ENCODE assay signal across 39 cellular contexts in genomic region chr10:116598326-116598725, GRCh38. TPM values are rescaled to one million over a fixed set of nuclear protein-coding genes. Genes with fewer than 3 reads are reported as not detected.
"Had no signal": no experiment of that assay in that cellular context is flagged by ENCODE, and none has a peak within 500 bp of the region (broad histone marks: within the 10 kb centered on the region; RNA-seq: fewer than 3 reads in every experiment).

No MANE protein-coding gene starts in this region.

- H3K36me3 ChIP-seq: adrenal gland, cardiac muscle cell had no signal

- H3K36me3 Mint-ChIP-seq: activated CD4-positive, alpha-beta memory T cell treated with anti-CD3 and anti-CD28 coated beads for 36 hours; activated naive CD4-positive, alpha-beta T cell treated with anti-CD3 and anti-CD28 coated beads, Interleukin-2, amount 50 U/mL, for 72 hours; activated naive CD8-positive, alpha-beta T cell treated with anti-CD3 and anti-CD28 coated beads for 36 hours; brain had no signal

- H3K9me3 ChIP-seq: adrenal gland had no signal

- H3K4me3 ChIP-seq: adrenal gland, cardiac muscle cell had no signal

- H3K27ac Mint-ChIP-seq: activated B cell treated with CpG ODN at 0.5 μM for 24 hours; activated CD4-positive, alpha-beta memory T cell treated with anti-CD3 and anti-CD28 coated beads for 36 hours; activated CD4-positive, alpha-beta T cell treated with anti-CD3 and anti-CD28 coated beads, Interleukin-2, amount 10 ng/mL, durations not matched to agents 24 days and 14 days; activated CD8-positive, alpha-beta T cell treated with anti-CD3 and anti-CD28 coated beads for 36 hours; activated naive CD4-positive, alpha-beta T cell treated with anti-CD3 and anti-CD28 coated beads for 36 hours; activated naive CD4-positive, alpha-beta T cell treated with anti-CD3 and anti-CD28 coated beads, Interleukin-2, amount 50 U/mL, for 72 hours; activated naive CD8-positive, alpha-beta T cell treated with anti-CD3 and anti-CD28 coated beads for 36 hours; activated T-cell treated with anti-CD3 and anti-CD28 coated beads, Interleukin-2, amount 50 U/mL, for 72 hours; activated T-helper 1 cell treated with anti-CD3 and anti-CD28 coated beads, Interleukin-12 subunit alpha, Interleukin-12 subunit beta, Interleukin-2, Interleukin-4 antibody, amounts not matched to agents 30 ng/mL and 10 ng/mL and 1 ng/mL, durations not matched to agents 14 hours and 24 hours and 36 hours; activated T-helper 17 cell treated with anti-CD3 and anti-CD28 coated beads, Interleukin-2, amount 50 U/mL, for 72 hours; brain; T-helper 1 cell treated with Interleukin-12 subunit alpha and Interleukin-12 subunit beta and Interleukin-4 antibody, amounts not matched to agents 30 μg/mL and 1 μg/mL, for 36 hours; T-helper 2 cell treated with Interferon-gamma antibody and Interleukin-4, amounts not matched to agents 5 μg/mL and 100 μg/mL, for 36 hours had no signal

- DNase-seq: activated B cell treated with CpG ODN at 0.5 μM for 24 hours; activated CD4-positive, alpha-beta memory T cell treated with anti-CD3 and anti-CD28 coated beads for 36 hours; activated CD4-positive, alpha-beta T cell treated with anti-CD3 and anti-CD28 coated beads for 4 hours; activated CD4-positive, alpha-beta T cell treated with anti-CD3 and anti-CD28 coated beads, Interleukin-2, amount 10 ng/mL, durations not matched to agents 24 days and 14 days; activated CD4-positive, alpha-beta T cell treated with anti-CD3 and anti-CD28 coated beads, Interleukin-2, amount 50 U/mL, for 1 hour; activated CD4-positive, alpha-beta T cell treated with anti-CD3 and anti-CD28 coated beads, Interleukin-2, amount 50 U/mL, for 4 hours; activated CD4-positive, CD25-positive, alpha-beta regulatory T cell treated with anti-CD3 and anti-CD28 coated beads, Interleukin-2, amount 50 U/mL, for 72 hours; activated CD8-positive, alpha-beta memory T cell treated with anti-CD3 and anti-CD28 coated beads, Interleukin-2, amount 50 U/mL, for 4 hours; activated CD8-positive, alpha-beta T cell treated with anti-CD3 and anti-CD28 coated beads for 36 hours; activated effector memory CD4-positive, alpha-beta T cell treated with anti-CD3 and anti-CD28 coated beads, Interleukin-2, amount 50 U/mL, for 16 hours; activated gamma-delta T cell treated with Interleukin-2 at 50 U/mL for 16 hours; activated naive CD4-positive, alpha-beta T cell; activated naive CD4-positive, alpha-beta T cell treated with anti-CD3 and anti-CD28 coated beads for 36 hours; activated naive CD4-positive, alpha-beta T cell treated with anti-CD3 and anti-CD28 coated beads, Interleukin-2, amount 50 U/mL, for 16 hours; activated naive CD8-positive, alpha-beta T cell treated with anti-CD3 and anti-CD28 coated beads for 36 hours; activated T-cell treated with anti-CD3 and anti-CD28 coated beads for 4 hours; activated T-cell treated with anti-CD3 and anti-CD28 coated beads, Interleukin-2, amount 50 U/mL, for 1 hour; activated T-cell treated with anti-CD3 and anti-CD28 coated beads, Interleukin-2, amount 50 U/mL, for 4 hours; activated T-cell treated with anti-CD3 and anti-CD28 coated beads, Interleukin-2, amount 50 U/mL, for 72 hours; adrenal gland; amniotic stem cell; aorta; caudate nucleus; cerebellar nuclear complex; T-helper 1 cell; T-helper 2 cell; T-helper 9 cell had no signal

- H3K4me3 Mint-ChIP-seq: activated B cell treated with CpG ODN at 0.5 μM for 24 hours; activated CD4-positive, alpha-beta memory T cell treated with anti-CD3 and anti-CD28 coated beads for 36 hours; activated CD4-positive, alpha-beta T cell treated with anti-CD3 and anti-CD28 coated beads, Interleukin-2, amount 10 ng/mL, durations not matched to agents 24 days and 14 days; activated CD8-positive, alpha-beta T cell treated with anti-CD3 and anti-CD28 coated beads for 36 hours; activated naive CD4-positive, alpha-beta T cell treated with anti-CD3 and anti-CD28 coated beads for 36 hours; activated naive CD8-positive, alpha-beta T cell treated with anti-CD3 and anti-CD28 coated beads for 36 hours; activated T-cell treated with anti-CD3 and anti-CD28 coated beads, Interleukin-2, amount 50 U/mL, for 4 hours; activated T-cell treated with anti-CD3 and anti-CD28 coated beads, Interleukin-2, amount 50 U/mL, for 72 hours; activated T-helper 1 cell treated with anti-CD3 and anti-CD28 coated beads, Interleukin-12 subunit alpha, Interleukin-12 subunit beta, Interleukin-2, Interleukin-4 antibody, amounts not matched to agents 30 ng/mL and 10 ng/mL and 1 ng/mL, durations not matched to agents 14 hours and 24 hours and 36 hours; activated T-helper 17 cell treated with anti-CD3 and anti-CD28 coated beads, Interleukin-2, amount 50 U/mL, for 72 hours; brain; central memory CD8-positive, alpha-beta T cell; T-helper 1 cell treated with Interleukin-12 subunit alpha and Interleukin-12 subunit beta and Interleukin-4 antibody, amounts not matched to agents 30 μg/mL and 1 μg/mL, for 36 hours; T-helper 2 cell treated with Interferon-gamma antibody and Interleukin-4, amounts not matched to agents 5 μg/mL and 100 μg/mL, for 36 hours had no signal

- H3K27me3 Mint-ChIP-seq: activated B cell treated with CpG ODN at 0.5 μM for 24 hours; activated CD4-positive, alpha-beta T cell treated with anti-CD3 and anti-CD28 coated beads, Interleukin-2, amount 10 ng/mL, durations not matched to agents 24 days and 14 days; activated CD8-positive, alpha-beta T cell treated with anti-CD3 and anti-CD28 coated beads for 36 hours; activated naive CD8-positive, alpha-beta T cell treated with anti-CD3 and anti-CD28 coated beads for 36 hours; central memory CD8-positive, alpha-beta T cell had no signal

- H3K9me3 Mint-ChIP-seq: activated B cell treated with CpG ODN at 0.5 μM for 24 hours; activated CD4-positive, alpha-beta memory T cell treated with anti-CD3 and anti-CD28 coated beads for 36 hours; activated CD4-positive, alpha-beta T cell treated with anti-CD3 and anti-CD28 coated beads, Interleukin-2, amount 10 ng/mL, durations not matched to agents 24 days and 14 days; activated CD8-positive, alpha-beta T cell treated with anti-CD3 and anti-CD28 coated beads for 36 hours; activated naive CD4-positive, alpha-beta T cell treated with anti-CD3 and anti-CD28 coated beads for 36 hours; activated naive CD4-positive, alpha-beta T cell treated with anti-CD3 and anti-CD28 coated beads, Interleukin-2, amount 50 U/mL, for 72 hours; activated naive CD8-positive, alpha-beta T cell treated with anti-CD3 and anti-CD28 coated beads for 36 hours; activated T-cell treated with anti-CD3 and anti-CD28 coated beads, Interleukin-2, amount 50 U/mL, for 4 hours; activated T-cell treated with anti-CD3 and anti-CD28 coated beads, Interleukin-2, amount 50 U/mL, for 72 hours; activated T-helper 1 cell treated with anti-CD3 and anti-CD28 coated beads, Interleukin-12 subunit alpha, Interleukin-12 subunit beta, Interleukin-2, Interleukin-4 antibody, amounts not matched to agents 30 ng/mL and 10 ng/mL and 1 ng/mL, durations not matched to agents 14 hours and 24 hours and 36 hours; activated T-helper 17 cell treated with anti-CD3 and anti-CD28 coated beads, Interleukin-2, amount 50 U/mL, for 72 hours; brain; T-helper 1 cell treated with Interleukin-12 subunit alpha and Interleukin-12 subunit beta and Interleukin-4 antibody, amounts not matched to agents 30 μg/mL and 1 μg/mL, for 36 hours; T-helper 2 cell treated with Interferon-gamma antibody and Interleukin-4, amounts not matched to agents 5 μg/mL and 100 μg/mL, for 36 hours had no signal

- H3K4me1 Mint-ChIP-seq: activated B cell treated with CpG ODN at 0.5 μM for 24 hours; activated CD4-positive, alpha-beta T cell treated with anti-CD3 and anti-CD28 coated beads, Interleukin-2, amount 10 ng/mL, durations not matched to agents 24 days and 14 days; activated naive CD8-positive, alpha-beta T cell treated with anti-CD3 and anti-CD28 coated beads for 36 hours; activated T-helper 17 cell treated with anti-CD3 and anti-CD28 coated beads, Interleukin-2, amount 50 U/mL, for 72 hours; brain; central memory CD8-positive, alpha-beta T cell had no signal

- H3K27ac ChIP-seq: adrenal gland, cardiac muscle cell, VCaP had no signal

- ATAC-seq: activated CD8-positive, alpha-beta T cell treated with anti-CD3 and anti-CD28 coated beads for 36 hours; activated naive CD4-positive, alpha-beta T cell treated with anti-CD3 and anti-CD28 coated beads, Interleukin-2, amount 50 U/mL, for 72 hours; activated T-cell treated with anti-CD3 and anti-CD28 coated beads, Interleukin-2, amount 50 U/mL, for 4 hours; activated T-cell treated with anti-CD3 and anti-CD28 coated beads, Interleukin-2, amount 50 U/mL, for 72 hours; activated T-helper 17 cell treated with anti-CD3 and anti-CD28 coated beads, Interleukin-2, amount 50 U/mL, for 72 hours had no signal

- H3K4me1 ChIP-seq: adrenal gland had no signal

- H3K27me3 ChIP-seq: adrenal gland had no signal

RNA-seq across cellular contexts. Expression of gene PNLIPRP1, which starts 7.6 kb away (rescaled TPM):
- total RNA-seq: activated B cell treated with CpG ODN at 0.5 μM for 24 hours; activated CD4-positive, alpha-beta memory T cell treated with anti-CD3 and anti-CD28 coated beads for 36 hours; activated CD4-positive, alpha-beta T cell treated with anti-CD3 and anti-CD28 coated beads, Interleukin-2, amount 10 ng/mL, durations not matched to agents 24 days and 14 days; activated CD8-positive, alpha-beta memory T cell treated with anti-CD3 and anti-CD28 coated beads for 36 hours; activated CD8-positive, alpha-beta T cell treated with anti-CD3 and anti-CD28 coated beads for 36 hours; activated naive CD4-positive, alpha-beta T cell treated with anti-CD3 and anti-CD28 coated beads for 36 hours; activated naive CD4-positive, alpha-beta T cell treated with anti-CD3 and anti-CD28 coated beads, Interleukin-2, amount 50 U/mL, for 72 hours; activated naive CD8-positive, alpha-beta T cell treated with anti-CD3 and anti-CD28 coated beads for 36 hours; activated T-cell treated with anti-CD3 and anti-CD28 coated beads, Interleukin-2, amount 50 U/mL, for 72 hours; activated T-helper 1 cell treated with anti-CD3 and anti-CD28 coated beads, Interleukin-12 subunit alpha, Interleukin-12 subunit beta, Interleukin-2, Interleukin-4 antibody, amounts not matched to agents 30 ng/mL and 10 ng/mL and 1 ng/mL, durations not matched to agents 14 hours and 24 hours and 36 hours; activated T-helper 17 cell treated with anti-CD3 and anti-CD28 coated beads, Interleukin-2, amount 50 U/mL, for 72 hours; astrocyte; bronchial epithelial cell; cardiac muscle cell had no signal
- polyA plus RNA-seq: cardiac muscle cell had no signal

RNA-seq across cellular contexts. Expression of gene PNLIPRP2, which starts 22.4 kb away (rescaled TPM):
- total RNA-seq: activated B cell treated with CpG ODN at 0.5 μM for 24 hours; activated CD4-positive, alpha-beta memory T cell treated with anti-CD3 and anti-CD28 coated beads for 36 hours; activated CD4-positive, alpha-beta T cell treated with anti-CD3 and anti-CD28 coated beads, Interleukin-2, amount 10 ng/mL, durations not matched to agents 24 days and 14 days; activated CD8-positive, alpha-beta memory T cell treated with anti-CD3 and anti-CD28 coated beads for 36 hours; activated CD8-positive, alpha-beta T cell treated with anti-CD3 and anti-CD28 coated beads for 36 hours; activated naive CD4-positive, alpha-beta T cell treated with anti-CD3 and anti-CD28 coated beads for 36 hours; activated naive CD4-positive, alpha-beta T cell treated with anti-CD3 and anti-CD28 coated beads, Interleukin-2, amount 50 U/mL, for 72 hours; activated naive CD8-positive, alpha-beta T cell treated with anti-CD3 and anti-CD28 coated beads for 36 hours; activated T-cell treated with anti-CD3 and anti-CD28 coated beads, Interleukin-2, amount 50 U/mL, for 72 hours; activated T-helper 1 cell treated with anti-CD3 and anti-CD28 coated beads, Interleukin-12 subunit alpha, Interleukin-12 subunit beta, Interleukin-2, Interleukin-4 antibody, amounts not matched to agents 30 ng/mL and 10 ng/mL and 1 ng/mL, durations not matched to agents 14 hours and 24 hours and 36 hours; activated T-helper 17 cell treated with anti-CD3 and anti-CD28 coated beads, Interleukin-2, amount 50 U/mL, for 72 hours; astrocyte; bronchial epithelial cell; cardiac muscle cell had no signal
- polyA plus RNA-seq: cardiac muscle cell had no signal

RNA-seq across cellular contexts. Expression of gene PNLIP, which starts 52.6 kb away (rescaled TPM):
- total RNA-seq: activated B cell treated with CpG ODN at 0.5 μM for 24 hours; activated CD4-positive, alpha-beta memory T cell treated with anti-CD3 and anti-CD28 coated beads for 36 hours; activated CD4-positive, alpha-beta T cell treated with anti-CD3 and anti-CD28 coated beads, Interleukin-2, amount 10 ng/mL, durations not matched to agents 24 days and 14 days; activated CD8-positive, alpha-beta memory T cell treated with anti-CD3 and anti-CD28 coated beads for 36 hours; activated CD8-positive, alpha-beta T cell treated with anti-CD3 and anti-CD28 coated beads for 36 hours; activated naive CD4-positive, alpha-beta T cell treated with anti-CD3 and anti-CD28 coated beads for 36 hours; activated naive CD4-positive, alpha-beta T cell treated with anti-CD3 and anti-CD28 coated beads, Interleukin-2, amount 50 U/mL, for 72 hours; activated naive CD8-positive, alpha-beta T cell treated with anti-CD3 and anti-CD28 coated beads for 36 hours; activated T-cell treated with anti-CD3 and anti-CD28 coated beads, Interleukin-2, amount 50 U/mL, for 72 hours; activated T-helper 1 cell treated with anti-CD3 and anti-CD28 coated beads, Interleukin-12 subunit alpha, Interleukin-12 subunit beta, Interleukin-2, Interleukin-4 antibody, amounts not matched to agents 30 ng/mL and 10 ng/mL and 1 ng/mL, durations not matched to agents 14 hours and 24 hours and 36 hours; activated T-helper 17 cell treated with anti-CD3 and anti-CD28 coated beads, Interleukin-2, amount 50 U/mL, for 72 hours; astrocyte; cardiac muscle cell had no signal
- polyA plus RNA-seq: cardiac muscle cell had no signal
